ENCODE assay signal across 28 cellular contexts in genomic region chr1:38530957-38531356, GRCh38.
"Had no signal": no experiment of that assay in that cellular context is flagged by ENCODE, and none has a peak within 500 bp of the region (broad histone marks: within the 10 kb centered on the region; RNA-seq: fewer than 3 reads in every experiment).

No MANE protein-coding gene starts in this region.

- H3K9me3 ChIP-seq: colonic mucosa, esophagus muscularis mucosa, esophagus squamous epithelium, gastrocnemius medialis, gastroesophageal sphincter, heart left ventricle, heart right ventricle had no signal

- H3K27me3 ChIP-seq: colonic mucosa had no signal

- FAIRE-seq: colon, endometrium, endothelial cell of umbilical vein, frontal cortex had no signal

- H3K4me3 ChIP-seq: colonic mucosa, coronary artery, dorsolateral prefrontal cortex, esophagus muscularis mucosa, esophagus squamous epithelium, gastrocnemius medialis, gastroesophageal sphincter, heart left ventricle, heart right ventricle had no signal

- DNase-seq: colonic mucosa; cortex of kidney; dermis blood vessel endothelial cell; dorsolateral prefrontal cortex; effector CD4-positive, alpha-beta T cell; effector CD8-positive, alpha-beta T cell; effector memory CD4-positive, alpha-beta T cell; effector memory CD8-positive, alpha-beta T cell; endodermal cell; erythroblast; esophagus squamous epithelium; foreskin fibroblast; foreskin keratinocyte; foreskin melanocyte; gastrocnemius medialis; glutamatergic neuron; head of caudate nucleus; heart left ventricle; heart right ventricle had no signal

- H3K36me3 ChIP-seq: colonic mucosa, esophagus muscularis mucosa, esophagus squamous epithelium, gastrocnemius medialis, gastroesophageal sphincter, heart left ventricle, heart right ventricle had no signal

- H3K4me1 ChIP-seq: colonic mucosa, esophagus muscularis mucosa, foreskin keratinocyte, gastrocnemius medialis, gastroesophageal sphincter, heart left ventricle, heart right ventricle had no signal

- ATAC-seq: effector memory CD8-positive, alpha-beta T cell; esophagus mucosa; foreskin keratinocyte; gastrocnemius medialis; gastroesophageal sphincter; heart left ventricle; heart right ventricle had no signal

- H3K27ac ChIP-seq: colonic mucosa, coronary artery, dorsolateral prefrontal cortex, epithelial cell of prostate, esophagus muscularis mucosa, esophagus squamous epithelium, foreskin keratinocyte, gastrocnemius medialis, gastroesophageal sphincter, heart left ventricle, heart right ventricle had no signal
